ENCODE assay signal across 1 cellular context in genomic region chr12:21501258-21502163, GRCh38.
TF ChIP-seq lines count a peak whose summit lies in the region.

A gene with protein sequence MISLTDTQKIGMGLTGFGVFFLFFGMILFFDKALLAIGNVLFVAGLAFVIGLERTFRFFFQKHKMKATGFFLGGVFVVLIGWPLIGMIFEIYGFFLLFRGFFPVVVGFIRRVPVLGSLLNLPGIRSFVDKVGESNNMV (plus strand): TSS chr12:21501789. CDS start chr12:21501924, 135 bp downstream.
A gene with protein sequence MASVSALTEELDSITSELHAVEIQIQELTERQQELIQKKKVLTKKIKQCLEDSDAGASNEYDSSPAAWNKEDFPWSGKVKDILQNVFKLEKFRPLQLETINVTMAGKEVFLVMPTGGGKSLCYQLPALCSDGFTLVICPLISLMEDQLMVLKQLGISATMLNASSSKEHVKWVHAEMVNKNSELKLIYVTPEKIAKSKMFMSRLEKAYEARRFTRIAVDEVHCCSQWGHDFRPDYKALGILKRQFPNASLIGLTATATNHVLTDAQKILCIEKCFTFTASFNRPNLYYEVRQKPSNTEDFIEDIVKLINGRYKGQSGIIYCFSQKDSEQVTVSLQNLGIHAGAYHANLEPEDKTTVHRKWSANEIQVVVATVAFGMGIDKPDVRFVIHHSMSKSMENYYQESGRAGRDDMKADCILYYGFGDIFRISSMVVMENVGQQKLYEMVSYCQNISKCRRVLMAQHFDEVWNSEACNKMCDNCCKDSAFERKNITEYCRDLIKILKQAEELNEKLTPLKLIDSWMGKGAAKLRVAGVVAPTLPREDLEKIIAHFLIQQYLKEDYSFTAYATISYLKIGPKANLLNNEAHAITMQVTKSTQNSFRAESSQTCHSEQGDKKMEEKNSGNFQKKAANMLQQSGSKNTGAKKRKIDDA (minus strand): TSS chr12:21501635. CDS start chr12:21499570, 2,065 bp downstream.

TF ChIP-seq in K562, 482 proteins besides CTCF, POLR2A, EP300 and RAD21 (continued from another document):
- TF ChIP-seq, protein P1, sequence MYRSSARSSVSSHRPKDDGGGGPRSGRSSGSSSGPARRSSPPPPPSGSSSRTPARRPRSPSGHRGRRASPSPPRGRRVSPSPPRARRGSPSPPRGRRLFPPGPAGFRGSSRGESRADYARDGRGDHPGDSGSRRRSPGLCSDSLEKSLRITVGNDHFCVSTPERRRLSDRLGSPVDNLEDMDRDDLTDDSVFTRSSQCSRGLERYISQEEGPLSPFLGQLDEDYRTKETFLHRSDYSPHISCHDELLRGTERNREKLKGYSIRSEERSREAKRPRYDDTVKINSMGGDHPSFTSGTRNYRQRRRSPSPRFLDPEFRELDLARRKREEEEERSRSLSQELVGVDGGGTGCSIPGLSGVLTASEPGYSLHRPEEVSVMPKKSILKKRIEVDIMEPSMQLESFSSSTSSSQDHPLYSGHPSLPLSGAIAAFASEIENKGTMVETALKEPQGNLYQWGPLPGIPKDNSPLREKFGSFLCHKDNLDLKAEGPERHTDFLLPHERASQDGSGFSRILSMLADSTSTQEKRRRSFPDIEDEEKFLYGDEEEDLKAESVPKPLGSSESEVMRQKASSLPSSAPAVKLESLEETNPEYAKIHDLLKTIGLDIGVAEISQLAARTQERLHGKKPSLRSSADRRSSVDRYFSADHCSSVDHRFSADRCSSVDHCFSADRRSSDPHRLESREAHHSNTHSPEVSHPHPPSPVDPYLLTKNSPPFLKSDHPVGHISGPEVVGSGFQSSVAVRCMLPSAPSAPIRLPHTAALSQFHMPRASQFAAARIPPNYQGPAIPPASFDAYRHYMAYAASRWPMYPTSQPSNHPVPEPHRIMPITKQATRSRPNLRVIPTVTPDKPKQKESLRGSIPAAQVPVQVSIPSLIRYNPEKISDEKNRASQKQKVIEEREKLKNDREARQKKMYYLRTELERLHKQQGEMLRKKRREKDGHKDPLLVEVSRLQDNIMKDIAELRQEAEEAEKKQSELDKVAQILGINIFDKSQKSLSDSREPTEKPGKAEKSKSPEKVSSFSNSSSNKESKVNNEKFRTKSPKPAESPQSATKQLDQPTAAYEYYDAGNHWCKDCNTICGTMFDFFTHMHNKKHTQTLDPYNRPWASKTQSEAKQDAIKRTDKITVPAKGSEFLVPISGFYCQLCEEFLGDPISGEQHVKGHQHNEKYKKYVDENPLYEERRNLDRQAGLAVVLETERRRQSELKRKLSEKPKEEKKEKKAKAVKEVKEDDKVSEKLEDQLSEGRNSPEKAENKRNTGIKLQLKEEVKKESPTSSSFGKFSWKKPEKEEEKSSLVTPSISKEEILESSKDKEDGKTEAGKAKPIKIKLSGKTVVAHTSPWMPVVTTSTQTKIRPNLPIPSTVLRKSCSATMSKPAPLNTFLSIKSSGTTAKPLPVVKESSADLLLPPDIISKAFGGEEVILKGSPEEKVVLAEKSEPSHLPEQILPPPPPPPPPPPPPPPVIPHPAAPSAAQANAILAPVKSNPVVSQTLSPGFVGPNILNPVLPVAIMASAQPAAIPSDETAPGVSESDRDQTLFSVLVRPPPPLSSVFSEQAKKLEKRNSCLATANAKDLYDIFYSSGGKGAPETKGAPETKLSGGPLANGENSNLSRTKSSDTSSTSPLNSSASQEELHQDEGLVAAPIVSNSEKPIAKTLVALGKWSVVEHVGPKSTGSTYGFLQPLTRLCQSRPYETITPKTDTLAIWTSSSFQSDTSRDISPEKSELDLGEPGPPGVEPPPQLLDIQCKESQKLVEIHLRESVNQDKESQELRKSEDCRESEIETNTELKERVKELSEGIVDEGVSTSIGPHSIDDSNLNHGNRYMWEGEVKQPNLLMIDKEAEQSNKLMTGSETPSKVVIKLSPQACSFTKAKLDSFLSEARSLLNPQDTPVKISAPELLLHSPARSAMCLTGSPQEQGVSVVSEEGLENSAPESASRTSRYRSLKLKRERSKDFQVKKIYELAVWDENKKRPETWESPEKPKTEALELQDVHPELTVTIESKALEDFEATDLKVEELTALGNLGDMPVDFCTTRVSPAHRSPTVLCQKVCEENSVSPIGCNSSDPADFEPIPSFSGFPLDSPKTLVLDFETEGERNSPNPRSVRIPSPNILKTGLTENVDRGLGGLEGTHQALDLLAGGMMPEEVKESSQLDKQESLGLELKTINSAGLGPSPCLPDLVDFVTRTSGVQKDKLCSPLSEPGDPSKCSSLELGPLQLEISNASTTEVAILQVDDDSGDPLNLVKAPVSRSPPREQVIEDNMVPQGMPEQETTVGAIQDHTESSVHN (IDR thresholded peaks at IDR 0.05; ENCODE audit: borderline replicate concordance in 1 of 2, low read depth in 1 of 2) = peak in 1 of 2 experiments; percentile 62; a peak in 1 of 4 replicates
- TF ChIP-seq GABPB1 (CRISPR knock-in tag; IDR thresholded peaks at IDR 0.05) (peak; percentile 71), LEF1 (IDR thresholded peaks at IDR 0.05) (no peak), FOXM1 (IDR thresholded peaks at IDR 0.05; ENCODE audit: low read depth) (no peak), FOXM1 (CRISPR knock-in tag; IDR thresholded peaks at IDR 0.05; ENCODE audit: low read depth) (no peak), ZNF121 (CRISPR knock-in tag; conservative IDR thresholded peaks at IDR 0.05) (no peak), JUND (IDR thresholded peaks at IDR 0.05; ENCODE audit: borderline replicate concordance, low read depth, low read length) (0 out of 2 replicates have a peak, but pooled peaks have one; percentile 31), JUND (tag; IDR thresholded peaks at IDR 0.05; ENCODE audit: borderline replicate concordance, low read depth, low read length) (no peak; the same call in 2 of the 3 replicates), ZNF778 (CRISPR knock-in tag; IDR thresholded peaks at IDR 0.05) (no peak), ZBED1 (IDR thresholded peaks at IDR 0.05) (no peak), SPI1 (IDR thresholded peaks at IDR 0.05; ENCODE audit: borderline replicate concordance, low read depth, low read length) (peak; percentile 48; the same call in 1 of the 2 replicates), ELF4 (CRISPR knock-in tag; IDR thresholded peaks at IDR 0.05) (no peak), KLF10 (CRISPR knock-in tag; IDR thresholded peaks at IDR 0.05) (no peak), ZNF77 (CRISPR knock-in tag; IDR thresholded peaks at IDR 0.05) (no peak), ZBTB2 (IDR thresholded peaks at IDR 0.05) (no peak), MTA1 (IDR thresholded peaks at IDR 0.05; ENCODE audit: borderline replicate concordance) (no peak), HDAC1 (IDR thresholded peaks at IDR 0.05) (peak; percentile 33 to 90; a peak in 3 of 4 replicates), NFXL1 (CRISPR knock-in tag; IDR thresholded peaks at IDR 0.05) (no peak), NFE2 (IDR thresholded peaks at IDR 0.05; ENCODE audit: low read depth) (no peak), NCOA2 (IDR thresholded peaks at IDR 0.05; ENCODE audit: partially characterized antibody in 2 of 2) (no peak), HEY1 (CRISPR knock-in tag; IDR thresholded peaks at IDR 0.05; ENCODE audit: borderline replicate concordance) (no peak), ZNF311 (CRISPR knock-in tag; IDR thresholded peaks at IDR 0.05) (no peak)
- TF ChIP-seq, protein P2, sequence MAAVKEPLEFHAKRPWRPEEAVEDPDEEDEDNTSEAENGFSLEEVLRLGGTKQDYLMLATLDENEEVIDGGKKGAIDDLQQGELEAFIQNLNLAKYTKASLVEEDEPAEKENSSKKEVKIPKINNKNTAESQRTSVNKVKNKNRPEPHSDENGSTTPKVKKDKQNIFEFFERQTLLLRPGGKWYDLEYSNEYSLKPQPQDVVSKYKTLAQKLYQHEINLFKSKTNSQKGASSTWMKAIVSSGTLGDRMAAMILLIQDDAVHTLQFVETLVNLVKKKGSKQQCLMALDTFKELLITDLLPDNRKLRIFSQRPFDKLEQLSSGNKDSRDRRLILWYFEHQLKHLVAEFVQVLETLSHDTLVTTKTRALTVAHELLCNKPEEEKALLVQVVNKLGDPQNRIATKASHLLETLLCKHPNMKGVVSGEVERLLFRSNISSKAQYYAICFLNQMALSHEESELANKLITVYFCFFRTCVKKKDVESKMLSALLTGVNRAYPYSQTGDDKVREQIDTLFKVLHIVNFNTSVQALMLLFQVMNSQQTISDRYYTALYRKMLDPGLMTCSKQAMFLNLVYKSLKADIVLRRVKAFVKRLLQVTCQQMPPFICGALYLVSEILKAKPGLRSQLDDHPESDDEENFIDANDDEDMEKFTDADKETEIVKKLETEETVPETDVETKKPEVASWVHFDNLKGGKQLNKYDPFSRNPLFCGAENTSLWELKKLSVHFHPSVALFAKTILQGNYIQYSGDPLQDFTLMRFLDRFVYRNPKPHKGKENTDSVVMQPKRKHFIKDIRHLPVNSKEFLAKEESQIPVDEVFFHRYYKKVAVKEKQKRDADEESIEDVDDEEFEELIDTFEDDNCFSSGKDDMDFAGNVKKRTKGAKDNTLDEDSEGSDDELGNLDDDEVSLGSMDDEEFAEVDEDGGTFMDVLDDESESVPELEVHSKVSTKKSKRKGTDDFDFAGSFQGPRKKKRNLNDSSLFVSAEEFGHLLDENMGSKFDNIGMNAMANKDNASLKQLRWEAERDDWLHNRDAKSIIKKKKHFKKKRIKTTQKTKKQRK (IDR thresholded peaks at IDR 0.05; ENCODE audit: borderline replicate concordance, low read depth, low read length) = no peak
